2 cellular contexts compared by ENCODE assay signal in the genomic region with DNA sequence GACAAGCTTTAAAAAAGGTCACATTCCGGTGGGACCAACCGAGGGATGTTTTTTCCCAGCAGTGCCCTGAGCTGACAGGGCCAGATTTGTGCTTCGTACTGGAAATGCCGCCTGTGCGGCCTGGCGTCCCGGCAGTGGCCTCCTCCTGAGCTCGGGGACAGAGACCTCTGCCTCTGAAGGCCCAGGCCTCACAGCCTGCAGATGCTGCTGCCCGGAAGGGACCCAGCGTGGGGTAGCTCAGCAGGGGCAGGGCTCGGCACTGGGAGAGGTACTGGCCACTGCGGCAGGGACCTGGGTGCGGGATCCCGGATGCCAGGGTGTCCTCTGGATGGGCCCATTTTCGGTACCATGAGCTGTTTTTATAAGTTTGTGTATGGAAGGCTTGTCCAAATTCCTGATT.
TF ChIP-seq lines count a peak whose summit lies in the region.

No MANE protein-coding gene starts in this region.

TF ChIP-seq in neural cell, 6 proteins besides CTCF, POLR2A, EP300 and RAD21:
- TF ChIP-seq POLR2AphosphoS5 (IDR thresholded peaks at IDR 0.05) (no peak), REST (IDR thresholded peaks at IDR 0.05; ENCODE audit: borderline replicate concordance) (no peak)

TF ChIP-seq in GM23338, 12 proteins besides CTCF, POLR2A, EP300 and RAD21:
- TF ChIP-seq ZNF114 (CRISPR knock-in tag; IDR thresholded peaks at IDR 0.05) (no peak), STAT1 (IDR thresholded peaks at IDR 0.05; ENCODE audit: unreplicated experiment) (no peak), REST (IDR thresholded peaks at IDR 0.05; ENCODE audit: unreplicated experiment) (no peak), EZH2phosphoT487 (IDR thresholded peaks at IDR 0.05; ENCODE audit: unreplicated experiment) (no peak), NANOG (IDR thresholded peaks at IDR 0.05; ENCODE audit: borderline replicate concordance) (no peak), CREB1 (CRISPR knock-in tag; IDR thresholded peaks at IDR 0.05; ENCODE audit: low read depth) (no peak), POLR2AphosphoS5 (IDR thresholded peaks at IDR 0.05; ENCODE audit: low read depth) (no peak), ZNF331 (CRISPR knock-in tag; IDR thresholded peaks at IDR 0.05; ENCODE audit: low read depth) (no peak), EZH2 (IDR thresholded peaks at IDR 0.05; ENCODE audit: low read depth, unreplicated experiment) (no peak), JUNB (IDR thresholded peaks at IDR 0.05; ENCODE audit: unreplicated experiment) (no peak)
- TF ChIP-seq, protein P1, sequence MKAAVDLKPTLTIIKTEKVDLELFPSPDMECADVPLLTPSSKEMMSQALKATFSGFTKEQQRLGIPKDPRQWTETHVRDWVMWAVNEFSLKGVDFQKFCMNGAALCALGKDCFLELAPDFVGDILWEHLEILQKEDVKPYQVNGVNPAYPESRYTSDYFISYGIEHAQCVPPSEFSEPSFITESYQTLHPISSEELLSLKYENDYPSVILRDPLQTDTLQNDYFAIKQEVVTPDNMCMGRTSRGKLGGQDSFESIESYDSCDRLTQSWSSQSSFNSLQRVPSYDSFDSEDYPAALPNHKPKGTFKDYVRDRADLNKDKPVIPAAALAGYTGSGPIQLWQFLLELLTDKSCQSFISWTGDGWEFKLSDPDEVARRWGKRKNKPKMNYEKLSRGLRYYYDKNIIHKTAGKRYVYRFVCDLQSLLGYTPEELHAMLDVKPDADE (IDR thresholded peaks at IDR 0.05): no peak
- TF ChIP-seq, protein P2, sequence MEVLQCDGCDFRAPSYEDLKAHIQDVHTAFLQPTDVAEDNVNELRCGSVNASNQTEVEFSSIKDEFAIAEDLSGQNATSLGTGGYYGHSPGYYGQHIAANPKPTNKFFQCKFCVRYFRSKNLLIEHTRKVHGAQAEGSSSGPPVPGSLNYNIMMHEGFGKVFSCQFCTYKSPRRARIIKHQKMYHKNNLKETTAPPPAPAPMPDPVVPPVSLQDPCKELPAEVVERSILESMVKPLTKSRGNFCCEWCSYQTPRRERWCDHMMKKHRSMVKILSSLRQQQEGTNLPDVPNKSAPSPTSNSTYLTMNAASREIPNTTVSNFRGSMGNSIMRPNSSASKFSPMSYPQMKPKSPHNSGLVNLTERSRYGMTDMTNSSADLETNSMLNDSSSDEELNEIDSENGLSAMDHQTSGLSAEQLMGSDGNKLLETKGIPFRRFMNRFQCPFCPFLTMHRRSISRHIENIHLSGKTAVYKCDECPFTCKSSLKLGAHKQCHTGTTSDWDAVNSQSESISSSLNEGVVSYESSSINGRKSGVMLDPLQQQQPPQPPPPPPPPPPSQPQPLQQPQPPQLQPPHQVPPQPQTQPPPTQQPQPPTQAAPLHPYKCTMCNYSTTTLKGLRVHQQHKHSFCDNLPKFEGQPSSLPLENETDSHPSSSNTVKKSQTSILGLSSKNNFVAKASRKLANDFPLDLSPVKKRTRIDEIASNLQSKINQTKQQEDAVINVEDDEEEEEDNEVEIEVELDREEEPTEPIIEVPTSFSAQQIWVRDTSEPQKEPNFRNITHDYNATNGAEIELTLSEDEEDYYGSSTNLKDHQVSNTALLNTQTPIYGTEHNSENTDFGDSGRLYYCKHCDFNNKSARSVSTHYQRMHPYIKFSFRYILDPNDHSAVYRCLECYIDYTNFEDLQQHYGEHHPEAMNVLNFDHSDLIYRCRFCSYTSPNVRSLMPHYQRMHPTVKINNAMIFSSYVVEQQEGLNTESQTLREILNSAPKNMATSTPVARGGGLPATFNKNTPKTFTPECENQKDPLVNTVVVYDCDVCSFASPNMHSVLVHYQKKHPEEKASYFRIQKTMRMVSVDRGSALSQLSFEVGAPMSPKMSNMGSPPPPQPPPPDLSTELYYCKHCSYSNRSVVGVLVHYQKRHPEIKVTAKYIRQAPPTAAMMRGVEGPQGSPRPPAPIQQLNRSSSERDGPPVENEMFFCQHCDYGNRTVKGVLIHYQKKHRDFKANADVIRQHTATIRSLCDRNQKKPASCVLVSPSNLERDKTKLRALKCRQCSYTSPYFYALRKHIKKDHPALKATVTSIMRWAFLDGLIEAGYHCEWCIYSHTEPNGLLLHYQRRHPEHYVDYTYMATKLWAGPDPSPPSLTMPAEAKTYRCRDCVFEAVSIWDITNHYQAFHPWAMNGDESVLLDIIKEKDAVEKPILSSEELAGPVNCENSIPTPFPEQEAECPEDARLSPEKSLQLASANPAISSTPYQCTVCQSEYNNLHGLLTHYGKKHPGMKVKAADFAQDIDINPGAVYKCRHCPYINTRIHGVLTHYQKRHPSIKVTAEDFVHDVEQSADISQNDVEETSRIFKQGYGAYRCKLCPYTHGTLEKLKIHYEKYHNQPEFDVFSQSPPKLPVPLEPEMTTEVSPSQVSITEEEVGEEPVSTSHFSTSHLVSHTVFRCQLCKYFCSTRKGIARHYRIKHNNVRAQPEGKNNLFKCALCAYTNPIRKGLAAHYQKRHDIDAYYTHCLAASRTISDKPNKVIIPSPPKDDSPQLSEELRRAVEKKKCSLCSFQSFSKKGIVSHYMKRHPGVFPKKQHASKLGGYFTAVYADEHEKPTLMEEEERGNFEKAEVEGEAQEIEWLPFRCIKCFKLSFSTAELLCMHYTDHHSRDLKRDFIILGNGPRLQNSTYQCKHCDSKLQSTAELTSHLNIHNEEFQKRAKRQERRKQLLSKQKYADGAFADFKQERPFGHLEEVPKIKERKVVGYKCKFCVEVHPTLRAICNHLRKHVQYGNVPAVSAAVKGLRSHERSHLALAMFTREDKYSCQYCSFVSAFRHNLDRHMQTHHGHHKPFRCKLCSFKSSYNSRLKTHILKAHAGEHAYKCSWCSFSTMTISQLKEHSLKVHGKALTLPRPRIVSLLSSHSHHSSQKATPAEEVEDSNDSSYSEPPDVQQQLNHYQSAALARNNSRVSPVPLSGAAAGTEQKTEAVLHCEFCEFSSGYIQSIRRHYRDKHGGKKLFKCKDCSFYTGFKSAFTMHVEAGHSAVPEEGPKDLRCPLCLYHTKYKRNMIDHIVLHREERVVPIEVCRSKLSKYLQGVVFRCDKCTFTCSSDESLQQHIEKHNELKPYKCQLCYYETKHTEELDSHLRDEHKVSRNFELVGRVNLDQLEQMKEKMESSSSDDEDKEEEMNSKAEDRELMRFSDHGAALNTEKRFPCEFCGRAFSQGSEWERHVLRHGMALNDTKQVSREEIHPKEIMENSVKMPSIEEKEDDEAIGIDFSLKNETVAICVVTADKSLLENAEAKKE (CRISPR knock-in tag; IDR thresholded peaks at IDR 0.05): no peak
